1 cellular context compared by ENCODE assay signal in genomic region chr22:26597480-26597879, GRCh38.
TF ChIP-seq lines count a peak whose summit lies in the region.

No MANE protein-coding gene starts in this region.

TF ChIP-seq in HepG2, 621 proteins besides CTCF, POLR2A, EP300 and RAD21:
- TF ChIP-seq GFI1 (CRISPR knock-in tag; IDR thresholded peaks at IDR 0.05; ENCODE audit: borderline replicate concordance), result 0 out of 2 replicates have a peak, but pooled peaks have one; percentile 27
- TF ChIP-seq PHF20 (CRISPR knock-in tag; IDR thresholded peaks at IDR 0.05), result no peak
- no peak for TF ChIP-seq ZNF629 (CRISPR knock-in tag; conservative IDR thresholded peaks at IDR 0.05)
- TF ChIP-seq, protein P1, sequence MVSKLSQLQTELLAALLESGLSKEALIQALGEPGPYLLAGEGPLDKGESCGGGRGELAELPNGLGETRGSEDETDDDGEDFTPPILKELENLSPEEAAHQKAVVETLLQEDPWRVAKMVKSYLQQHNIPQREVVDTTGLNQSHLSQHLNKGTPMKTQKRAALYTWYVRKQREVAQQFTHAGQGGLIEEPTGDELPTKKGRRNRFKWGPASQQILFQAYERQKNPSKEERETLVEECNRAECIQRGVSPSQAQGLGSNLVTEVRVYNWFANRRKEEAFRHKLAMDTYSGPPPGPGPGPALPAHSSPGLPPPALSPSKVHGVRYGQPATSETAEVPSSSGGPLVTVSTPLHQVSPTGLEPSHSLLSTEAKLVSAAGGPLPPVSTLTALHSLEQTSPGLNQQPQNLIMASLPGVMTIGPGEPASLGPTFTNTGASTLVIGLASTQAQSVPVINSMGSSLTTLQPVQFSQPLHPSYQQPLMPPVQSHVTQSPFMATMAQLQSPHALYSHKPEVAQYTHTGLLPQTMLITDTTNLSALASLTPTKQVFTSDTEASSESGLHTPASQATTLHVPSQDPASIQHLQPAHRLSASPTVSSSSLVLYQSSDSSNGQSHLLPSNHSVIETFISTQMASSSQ (IDR thresholded peaks at IDR 0.05; ENCODE audit: low read depth), result 0 out of 2 replicates have a peak, but pooled peaks have one; percentile 16
- TF ChIP-seq, protein P1 (CRISPR knock-in tag; IDR thresholded peaks at IDR 0.05; ENCODE audit: borderline replicate concordance), result no peak
- TF ChIP-seq KLF6 (CRISPR knock-in tag; IDR thresholded peaks at IDR 0.05), result no peak
TF ChIP-seq in HepG2: peak in this region for 2.
